10 cellular contexts compared by ENCODE assay signal in the genomic region with DNA sequence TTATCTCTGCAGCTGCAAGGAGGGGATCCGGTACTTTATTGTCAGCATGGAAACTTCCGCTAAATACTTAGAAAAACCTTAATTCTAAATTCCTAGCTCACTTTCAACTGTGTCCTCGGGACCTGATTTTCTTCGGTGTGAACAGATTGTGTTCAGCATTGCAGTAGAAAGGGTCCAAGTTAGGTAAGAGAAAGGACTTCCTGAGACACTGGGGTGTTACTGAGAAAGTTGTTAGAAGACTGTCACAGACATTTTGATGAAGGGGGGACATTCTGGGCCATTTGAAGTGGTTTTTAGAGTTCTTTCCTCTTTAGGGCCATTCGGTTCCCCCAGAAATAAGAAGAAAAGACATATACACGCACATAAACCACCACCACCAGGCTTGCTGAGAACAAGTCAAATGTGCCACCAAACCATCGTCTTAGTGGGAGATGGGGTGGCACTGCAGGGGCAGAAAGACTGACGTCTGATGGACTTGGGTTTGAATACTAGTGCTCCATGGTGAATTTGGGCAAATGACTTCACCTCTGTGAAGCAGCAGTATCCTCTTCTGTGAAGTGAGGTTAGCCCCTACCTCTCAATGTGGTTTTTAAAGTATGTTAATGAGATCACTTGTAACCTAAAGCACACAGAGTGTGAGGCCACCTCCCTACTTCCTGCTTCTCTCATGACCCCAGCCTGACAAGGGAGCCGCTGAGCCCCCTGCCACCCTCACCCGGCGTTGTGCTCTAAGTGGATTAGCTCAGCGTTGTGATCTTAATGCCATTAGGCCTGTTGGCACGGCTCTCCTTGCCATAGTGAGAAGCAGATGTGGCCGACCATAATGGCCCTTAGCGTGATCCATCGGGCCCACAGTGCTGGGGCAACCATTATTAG. TPM values are rescaled to one million over a fixed set of nuclear protein-coding genes. Genes with fewer than 3 reads are reported as not detected.
DNase-seq lines count a peak whose midpoint lies in the region; ATAC-seq and TF ChIP-seq lines count a peak whose summit lies in the region.
"Had no signal": no experiment of that assay in that cellular context is flagged by ENCODE, and none has a peak within 500 bp of the region (broad histone marks: within the 10 kb centered on the region; RNA-seq: fewer than 3 reads in every experiment).

No MANE protein-coding gene starts in this region.

- peaks cover 89 to 98% of the 10 kb centered on the region in 2 donors for H3K4me1 ChIP-seq in thoracic aorta (ENCODE audit: control insufficient read depth in 1 of 2, low read depth in 2 of 2)
- H3K4me1 ChIP-seq in foreskin keratinocyte = no peaks in the 10 kb centered on the region

- intact Hi-C loops in activated CD8-positive, alpha-beta T cell treated with anti-CD3 and anti-CD28 coated beads for 36 hours (cut with micrococcal nuclease) = loop anchor here (10.0 kb wide), 1 partner anchor 91 kb away; no protein-coding TSS in a partner anchor

- no peaks in the 10 kb centered on the region for H3K9me3 Mint-ChIP-seq in activated T-cell treated with anti-CD3 and anti-CD28 coated beads, Interleukin-2, amount 50 U/mL, for 24 hours
- no peaks in the 10 kb centered on the region for H3K9me3 Mint-ChIP-seq in activated CD8-positive, alpha-beta T cell treated with anti-CD3 and anti-CD28 coated beads for 36 hours
- H3K9me3 Mint-ChIP-seq in immature natural killer cell = no peaks in the 10 kb centered on the region

- no peak for DNase-seq in activated T-cell treated with anti-CD3 and anti-CD28 coated beads, Interleukin-2, amount 50 U/mL, for 24 hours
- no peak for DNase-seq in activated T-cell treated with anti-CD3 and anti-CD28 coated beads, Interleukin-2, amount 50 U/mL, for 48 hours
- DNase-seq in activated CD8-positive, alpha-beta T cell treated with anti-CD3 and anti-CD28 coated beads for 36 hours = peak; percentile 46
- DNase-seq in immature natural killer cell = peak; percentile 90 to 93 (median 92)
- no peak for DNase-seq in thoracic aorta (ENCODE audit: low spot score)
- DNase-seq in NCI-H345 (lab: John Stamatoyannopoulos, UW) = no peak
- DNase-seq in NCI-H774 (lab: John Stamatoyannopoulos, UW) = no peak
- DNase-seq in foreskin keratinocyte = no peak
- DNase-seq: caudate nucleus, glutamatergic neuron had no signal

- peak overlapping the region; percentile 78 for H3K27ac Mint-ChIP-seq in activated T-cell treated with anti-CD3 and anti-CD28 coated beads, Interleukin-2, amount 50 U/mL, for 24 hours
- peak overlapping the region; percentile 91 for H3K27ac Mint-ChIP-seq in activated CD8-positive, alpha-beta T cell treated with anti-CD3 and anti-CD28 coated beads for 36 hours
- H3K27ac Mint-ChIP-seq in immature natural killer cell = peak overlapping the region; percentile 96 to 100 (median 99)

- peaks cover 63% of the 10 kb centered on the region for H3K4me1 Mint-ChIP-seq in activated T-cell treated with anti-CD3 and anti-CD28 coated beads, Interleukin-2, amount 50 U/mL, for 24 hours (ENCODE audit: low read depth)
- H3K4me1 Mint-ChIP-seq in activated CD8-positive, alpha-beta T cell treated with anti-CD3 and anti-CD28 coated beads for 36 hours (ENCODE audit: low read depth) = peaks cover 54% of the 10 kb centered on the region
- peaks cover 97 to 100% of the 10 kb centered on the region in 2 donors for H3K4me1 Mint-ChIP-seq in immature natural killer cell

- peaks cover 60% of the 10 kb centered on the region for H3K36me3 ChIP-seq in thoracic aorta

- TF ChIP-seq CTCF in activated CD8-positive, alpha-beta T cell treated with anti-CD3 and anti-CD28 coated beads for 36 hours (IDR thresholded peaks at IDR 0.05) = no peak
- TF ChIP-seq CTCF in thoracic aorta (IDR thresholded peaks at IDR 0.05) (no peak), foreskin keratinocyte (conservative IDR thresholded peaks at IDR 0.05) (no peak)

- H3K4me3 ChIP-seq in thoracic aorta = peak overlapping the region; percentile 62

- POLR2A ChIA-PET in activated CD8-positive, alpha-beta T cell treated with anti-CD3 and anti-CD28 coated beads for 36 hours (lab: Charles Lee) = interaction anchor here (1.0 kb wide), 1 partner anchor 17 kb away, joined by 5 read pairs; no protein-coding TSS in a partner anchor

- H3K27me3 Mint-ChIP-seq in activated T-cell treated with anti-CD3 and anti-CD28 coated beads, Interleukin-2, amount 50 U/mL, for 24 hours = no peaks in the 10 kb centered on the region
- H3K27me3 Mint-ChIP-seq in activated CD8-positive, alpha-beta T cell treated with anti-CD3 and anti-CD28 coated beads for 36 hours = no peaks in the 10 kb centered on the region
- peaks cover 23 to 36% (median 35%) of the 10 kb centered on the region in 3 donors for H3K27me3 Mint-ChIP-seq in immature natural killer cell (ENCODE audit: low read depth in 3 of 3)

- H3K27ac ChIP-seq in thoracic aorta (peak overlapping the region in 1 of 2 donors; percentile 80), foreskin keratinocyte (no peak overlapping the region)

- peak; percentile 67 for ATAC-seq in activated CD8-positive, alpha-beta T cell treated with anti-CD3 and anti-CD28 coated beads for 36 hours
- ATAC-seq in thoracic aorta (ENCODE audit: insufficient number of reproducible peaks, low FRiP score, low read depth) (no peak), foreskin keratinocyte (no peak)

- H3K4me3 Mint-ChIP-seq in activated T-cell treated with anti-CD3 and anti-CD28 coated beads, Interleukin-2, amount 50 U/mL, for 24 hours = no peak overlapping the region
- peak overlapping the region; percentile 45 for H3K4me3 Mint-ChIP-seq in activated CD8-positive, alpha-beta T cell treated with anti-CD3 and anti-CD28 coated beads for 36 hours
- peak overlapping the region; percentile 82 to 97 (median 89) for H3K4me3 Mint-ChIP-seq in immature natural killer cell

- H3K36me3 Mint-ChIP-seq in activated T-cell treated with anti-CD3 and anti-CD28 coated beads, Interleukin-2, amount 50 U/mL, for 24 hours (ENCODE audit: low read depth) = no peaks in the 10 kb centered on the region
- no peaks in the 10 kb centered on the region for H3K36me3 Mint-ChIP-seq in activated CD8-positive, alpha-beta T cell treated with anti-CD3 and anti-CD28 coated beads for 36 hours (ENCODE audit: low read depth)
- H3K36me3 Mint-ChIP-seq in immature natural killer cell = peaks cover 0 to 18% (median 0%) of the 10 kb centered on the region in 3 donors

- CTCF ChIA-PET in activated CD8-positive, alpha-beta T cell treated with anti-CD3 and anti-CD28 coated beads for 36 hours (lab: Charles Lee) = interaction anchor here (0.8 to 3.5 kb wide), 4 partner anchors 9 to 188 kb away, joined by 3 to 13 read pairs (median 3); no protein-coding TSS in a partner anchor

- no peaks in the 10 kb centered on the region for H3K9me3 ChIP-seq in thoracic aorta

- no peaks in the 10 kb centered on the region for H3K27me3 ChIP-seq in thoracic aorta (replicated peaks; ENCODE audit: insufficient read depth)
- peaks cover 18% of the 10 kb centered on the region for H3K27me3 ChIP-seq in foreskin keratinocyte

RNA-seq across cellular contexts. Expression of gene ZBTB16, which starts 14.2 kb away (rescaled TPM):
- total RNA-seq in activated CD8-positive, alpha-beta T cell treated with anti-CD3 and anti-CD28 coated beads for 36 hours = 10 to 100 TPM in 1 of 2 experiments, 1 to 10 TPM in 1; 9.5 to 10.1 TPM
- 100 to 1,000 TPM in 1 of 3 donors, 10 to 100 TPM in 2; 90.4 to 197 (median 92.5) TPM for polyA plus RNA-seq in immature natural killer cell
- 100 to 1,000 TPM; 314 to 545 TPM for total RNA-seq in thoracic aorta
- not detected in 2 replicates for total RNA-seq in foreskin keratinocyte
- polyA plus RNA-seq in foreskin keratinocyte = not detected in 2 replicates

Comparison
In these comparisons a context has a peak if more than half of its experiments do, and no peak if none do; other contexts are left out.
1. DNase-seq: peak in activated CD8-positive, alpha-beta T cell treated with anti-CD3 and anti-CD28 coated beads for 36 hours (single experiment) and immature natural killer cell (3 of 3); none in activated T-cell treated with anti-CD3 and anti-CD28 coated beads, Interleukin-2, amount 50 U/mL, for 24 hours (single experiment), activated T-cell treated with anti-CD3 and anti-CD28 coated beads, Interleukin-2, amount 50 U/mL, for 48 hours (0 of 2), thoracic aorta (single experiment), NCI-H345 (single experiment), NCI-H774 (single experiment) and foreskin keratinocyte (0 of 2).
2. RNA of gene ZBTB16, which starts 14.2 kb away (total RNA-seq): 314 to 545 TPM in thoracic aorta; 9.5 to 10.1 TPM in activated CD8-positive, alpha-beta T cell treated with anti-CD3 and anti-CD28 coated beads for 36 hours and not detected in foreskin keratinocyte; every median in the first group is over 10 times any median in the second.
3. Peak in every context shown above with its lines, with median percentiles within 50 percentile points of each other: H3K27ac Mint-ChIP-seq.